In the genomic region with DNA sequence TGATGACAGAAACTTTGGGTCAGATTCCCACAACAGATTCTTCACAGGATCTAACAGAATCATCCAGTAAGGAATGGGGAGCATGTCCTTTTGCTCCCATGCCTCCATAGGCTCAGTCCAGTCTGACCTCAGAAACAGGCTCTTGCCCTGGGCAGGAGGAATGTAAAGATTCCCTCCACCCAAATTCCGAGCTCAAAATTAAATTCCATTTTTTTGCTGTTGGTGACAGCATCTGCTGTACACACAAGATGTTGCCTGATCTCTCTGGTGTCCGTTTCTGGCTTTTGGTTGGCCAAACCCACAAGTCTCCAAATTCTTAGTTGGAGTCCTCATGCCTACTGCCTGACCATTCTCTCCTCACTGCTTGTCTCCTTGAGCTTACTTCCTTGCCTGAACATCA, we compare ENCODE assay signal across 21 cellular contexts.
"Had no signal": no experiment of that assay in that cellular context is flagged by ENCODE, and none has a peak within 500 bp of the region (broad histone marks: within the 10 kb centered on the region; RNA-seq: fewer than 3 reads in every experiment).

No MANE protein-coding gene starts in this region.

- H3K4me3 ChIP-seq: SJCRH30 had no signal

- H3K27ac ChIP-seq: HL-60, SJCRH30 had no signal

- ATAC-seq: SK-N-SH treated with all-trans-retinoic acid at 6 μM for 48 hours had no signal

- FAIRE-seq: HTR-8/SVneo, RCC 7860 had no signal

- H3K9me3 ChIP-seq: SJCRH30 had no signal

- H3K27me3 ChIP-seq: SJCRH30 had no signal

- DNase-seq: KBM-7, MV-4-11, NCI-H1048, NCI-H1105, NCI-H1417 treated with DMSO at 0.1 percent for 48 hours, NCI-H146, NCI-H1694 treated with DMSO at 0.1 percent for 48 hours, NCI-H1930, NCI-H2081, NCI-H2107, NCI-H2227 treated with DMSO at 0.1 percent for 48 hours, NCI-H524, NCI-H526 treated with DMSO at 0.1 percent for 48 hours, NCI-H774, RPMI8226, SHP77 treated with DMSO at 0.1 percent for 48 hours, SJCRH30 had no signal

- H3K4me1 ChIP-seq: SJCRH30 had no signal

- H3K36me3 ChIP-seq: SJCRH30 had no signal
